Comparison of ENCODE assay signal across 8 cellular contexts in the genomic region with DNA sequence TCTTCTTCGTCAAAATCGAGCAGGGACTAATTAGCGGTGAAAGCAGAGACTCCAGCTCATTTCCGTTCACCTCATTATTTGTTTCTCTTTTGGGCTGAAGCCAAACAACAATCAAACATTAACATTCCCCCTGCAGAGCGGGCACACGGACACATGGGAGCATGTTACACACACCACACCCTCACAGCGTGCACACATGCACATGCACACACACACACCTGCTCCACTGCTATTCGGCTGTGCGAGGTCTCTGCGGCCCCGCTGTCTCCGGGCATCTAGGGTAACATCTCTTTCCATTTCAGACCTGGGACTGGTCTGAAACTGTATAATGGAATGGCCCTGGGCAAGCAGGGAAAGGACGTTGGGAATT. TPM values are rescaled to one million over a fixed set of nuclear protein-coding genes. Genes with fewer than 3 reads are reported as not detected.
DNase-seq lines count a peak whose midpoint lies in the region; ATAC-seq, FAIRE-seq and TF ChIP-seq lines count a peak whose summit lies in the region.

No MANE protein-coding gene starts in this region.

- H3K4me1 ChIP-seq in HUES6 (ENCODE audit: control insufficient read depth, insufficient read depth, low read length) (peaks cover 9% of the 10 kb centered on the region; the same call in 1 of the 2 replicates), lower lobe of right lung (peaks cover 58% of the 10 kb centered on the region)

- H3K4me3 Mint-ChIP-seq in activated naive CD8-positive, alpha-beta T cell treated with anti-CD3 and anti-CD28 coated beads for 36 hours: peak overlapping the region; percentile 91

- H3K36me3 Mint-ChIP-seq in activated naive CD8-positive, alpha-beta T cell treated with anti-CD3 and anti-CD28 coated beads for 36 hours: peaks cover 7% of the 10 kb centered on the region

- no peak overlapping the region for H3K9ac ChIP-seq in HUES6 (ENCODE audit: low read length)

- H3K36me3 ChIP-seq in GM06990 (ENCODE audit: control insufficient read depth, insufficient read depth, low read length): no peaks in the 10 kb centered on the region
- no peaks in the 10 kb centered on the region for H3K36me3 ChIP-seq in HUES6 (ENCODE audit: control insufficient read depth, insufficient read depth, low read length)
- H3K36me3 ChIP-seq in lower lobe of right lung: no peaks in the 10 kb centered on the region

- no peaks in the 10 kb centered on the region for H3K27me3 ChIP-seq in GM06990 (replicated peaks; ENCODE audit: control insufficient read depth, insufficient read depth, low read length)
- peaks cover 37% of the 10 kb centered on the region for H3K27me3 ChIP-seq in HUES6 (ENCODE audit: control insufficient read depth, insufficient read depth, low read length)
- H3K27me3 ChIP-seq in lower lobe of right lung (ENCODE audit: low read depth): no peaks in the 10 kb centered on the region

- H3K9me3 ChIP-seq in HUES6 (ENCODE audit: control insufficient read depth, insufficient read depth, low read depth, low read length) (no peaks in the 10 kb centered on the region), lower lobe of right lung (no peaks in the 10 kb centered on the region)

- DNase-seq in GM06990 (ENCODE audit: extremely low read depth, insufficient read length): no peak
- no peak for DNase-seq in activated naive CD8-positive, alpha-beta T cell treated with anti-CD3 and anti-CD28 coated beads for 36 hours
- no peak for DNase-seq in lower lobe of right lung
- DNase-seq in stimulated activated naive CD4-positive, alpha-beta T cell (lab: John Stamatoyannopoulos, UW): no peak
- DNase-seq in SIG-M5 treated with dmso at 0.1 percent for 504 hours (lab: John Stamatoyannopoulos, UW; ENCODE audit: unreplicated experiment): no peak
- DNase-seq in H54 (ENCODE audit: insufficient read length, low spot score): no peak

- H3K27ac ChIP-seq in HUES6 (ENCODE audit: low read depth, low read length): no peak overlapping the region
- H3K27ac ChIP-seq in lower lobe of right lung: peak overlapping the region; percentile 44

- H3K27ac Mint-ChIP-seq in activated naive CD8-positive, alpha-beta T cell treated with anti-CD3 and anti-CD28 coated beads for 36 hours: peak overlapping the region; percentile 93

- H3K27me3 Mint-ChIP-seq in activated naive CD8-positive, alpha-beta T cell treated with anti-CD3 and anti-CD28 coated beads for 36 hours: no peaks in the 10 kb centered on the region

- no peak for FAIRE-seq in H54 (lab: Jason Lieb, UNC)

- intact Hi-C loops in lower lobe of right lung (cut with DNase I): loop anchor here (10.0 kb wide), 1 partner anchor 138 kb away; no protein-coding TSS in a partner anchor

- H3K4me3 ChIP-seq in GM06990 (replicated peaks; ENCODE audit: low read depth, low read length) (peak overlapping the region; percentile 52), HUES6 (ENCODE audit: low read depth, low read length) (peak overlapping the region; percentile 81), lower lobe of right lung (peak overlapping the region; percentile 54)

- no peak for TF ChIP-seq POLR2A in H54 (IDR thresholded peaks at IDR 0.05; ENCODE audit: low read depth, low read length)

- H3K4me1 Mint-ChIP-seq in activated naive CD8-positive, alpha-beta T cell treated with anti-CD3 and anti-CD28 coated beads for 36 hours: peaks cover 61% of the 10 kb centered on the region

- ATAC-seq in lower lobe of right lung (peak; percentile 2 to 37), HG02938 (IDR thresholded peaks at IDR 0.05; ENCODE audit: unreplicated experiment) (no peak)

- TF ChIP-seq CTCF in GM06990 (IDR thresholded peaks at IDR 0.05; ENCODE audit: insufficient read depth, low read length, poor library complexity, severe bottlenecking): no peak
- no peak for TF ChIP-seq CTCF in lower lobe of right lung (IDR thresholded peaks at IDR 0.05)

- H3K9me3 Mint-ChIP-seq in activated naive CD8-positive, alpha-beta T cell treated with anti-CD3 and anti-CD28 coated beads for 36 hours: no peaks in the 10 kb centered on the region

RNA-seq across cellular contexts. Expression of gene LRRC8D, which starts 58.4 kb away (rescaled TPM):
- 10 to 100 TPM; 37.7 to 41.2 TPM for total RNA-seq in activated naive CD8-positive, alpha-beta T cell treated with anti-CD3 and anti-CD28 coated beads for 36 hours
- 22.2 TPM for total RNA-seq in lower lobe of right lung
